9 cellular contexts compared by ENCODE assay signal in genomic region chr4:156999175-156999517, GRCh38. TPM values are rescaled to one million over a fixed set of nuclear protein-coding genes. Genes with fewer than 3 reads are reported as not detected.
DNase-seq lines count a peak whose midpoint lies in the region; ATAC-seq lines count a peak whose summit lies in the region.
"Had no signal": no experiment of that assay in that cellular context is flagged by ENCODE, and none has a peak within 500 bp of the region (broad histone marks: within the 10 kb centered on the region; RNA-seq: fewer than 3 reads in every experiment).

No MANE protein-coding gene starts in this region.

- H3K4me1 Mint-ChIP-seq in activated CD4-positive, alpha-beta T cell treated with anti-CD3 and anti-CD28 coated beads for 36 hours = no peaks in the 10 kb centered on the region
- no peaks in the 10 kb centered on the region for H3K4me1 Mint-ChIP-seq in naive thymus-derived CD4-positive, alpha-beta T cell

- H3K4me1 ChIP-seq in naive thymus-derived CD4-positive, alpha-beta T cell (ENCODE audit: control insufficient read depth in 2 of 2, insufficient read depth in 2 of 2, low read length in 2 of 2) = no peaks in the 10 kb centered on the region

- no peaks in the 10 kb centered on the region for H3K27me3 ChIP-seq in naive thymus-derived CD4-positive, alpha-beta T cell (ENCODE audit: control insufficient read depth in 2 of 2, insufficient read depth in 2 of 2, low read length in 2 of 2)

- H3K36me3 ChIP-seq in naive thymus-derived CD4-positive, alpha-beta T cell (ENCODE audit: control insufficient read depth in 2 of 3, insufficient read depth in 3 of 3, low read length in 3 of 3) = no peaks in the 10 kb centered on the region

- CTCF ChIA-PET in activated CD4-positive, alpha-beta T cell treated with anti-CD3 and anti-CD28 coated beads for 36 hours (lab: Charles Lee) = interaction anchor here (0.7 to 0.9 kb wide), 2 partner anchors 9 to 31 kb away, joined by 3 read pairs; no protein-coding TSS in a partner anchor
- CTCF ChIA-PET in naive thymus-derived CD4-positive, alpha-beta T cell (lab: Charles Lee) = no interaction called here

- no peak overlapping the region for H3K27ac Mint-ChIP-seq in activated CD4-positive, alpha-beta T cell treated with anti-CD3 and anti-CD28 coated beads for 36 hours
- H3K27ac Mint-ChIP-seq in naive thymus-derived CD4-positive, alpha-beta T cell = no peak overlapping the region

- POLR2A ChIA-PET in activated CD4-positive, alpha-beta T cell treated with anti-CD3 and anti-CD28 coated beads for 36 hours (lab: Charles Lee) = no interaction called here
- POLR2A ChIA-PET in naive thymus-derived CD4-positive, alpha-beta T cell (lab: Charles Lee) = no interaction called here

- intact Hi-C loops in activated CD4-positive, alpha-beta T cell treated with anti-CD3 and anti-CD28 coated beads for 36 hours (cut with DNase I, micrococcal nuclease) = no loop called here
- intact Hi-C loops in naive thymus-derived CD4-positive, alpha-beta T cell (cut with micrococcal nuclease) = no loop called here

- H3K36me3 Mint-ChIP-seq in activated CD4-positive, alpha-beta T cell treated with anti-CD3 and anti-CD28 coated beads for 36 hours (ENCODE audit: low read depth) = no peaks in the 10 kb centered on the region
- H3K36me3 Mint-ChIP-seq in naive thymus-derived CD4-positive, alpha-beta T cell = no peaks in the 10 kb centered on the region

- peak; percentile 96 for DNase-seq in ELR (ENCODE audit: low read depth)
- DNase-seq in NCI-H226 = peak; percentile 95
- peak; percentile 73 for DNase-seq in epidermal melanocyte (ENCODE audit: insufficient read length, low spot score)
- DNase-seq in non-pigmented ciliary epithelial cell (ENCODE audit: low read depth) = peak; percentile 97
- DNase-seq in activated CD4-positive, alpha-beta T cell treated with anti-CD3 and anti-CD28 coated beads for 36 hours = no peak
- DNase-seq in activated T-cell treated with anti-CD3 and anti-CD28 coated beads, Interleukin-2, amount 50 U/mL, for 1 hour = no peak
- no peak for DNase-seq in naive thymus-derived CD4-positive, alpha-beta T cell
- DNase-seq: activated naive CD4-positive, alpha-beta T cell treated with anti-CD3 and anti-CD28 coated beads, Interleukin-2, amount 50 U/mL, for 16 hours had no signal

- H3K4me3 Mint-ChIP-seq in activated CD4-positive, alpha-beta T cell treated with anti-CD3 and anti-CD28 coated beads for 36 hours = no peak overlapping the region
- H3K4me3 Mint-ChIP-seq in naive thymus-derived CD4-positive, alpha-beta T cell = no peak overlapping the region

- H3K27ac ChIP-seq in naive thymus-derived CD4-positive, alpha-beta T cell (ENCODE audit: low read depth, low read length) = no peak overlapping the region

- H3K9me3 Mint-ChIP-seq in activated CD4-positive, alpha-beta T cell treated with anti-CD3 and anti-CD28 coated beads for 36 hours (ENCODE audit: low read depth) = peaks cover 14% of the 10 kb centered on the region
- H3K9me3 Mint-ChIP-seq in naive thymus-derived CD4-positive, alpha-beta T cell = peaks cover 3 to 53% (median 13%) of the 10 kb centered on the region in 11 donors

- no peak overlapping the region for H3K4me3 ChIP-seq in naive thymus-derived CD4-positive, alpha-beta T cell (ENCODE audit: low read length)

- no peak for ATAC-seq in activated CD4-positive, alpha-beta T cell treated with anti-CD3 and anti-CD28 coated beads for 36 hours
- ATAC-seq in naive thymus-derived CD4-positive, alpha-beta T cell = no peak
- no peak for ATAC-seq in GM21723 (IDR thresholded peaks at IDR 0.05; ENCODE audit: unreplicated experiment)

- no peaks in the 10 kb centered on the region for H3K27me3 Mint-ChIP-seq in activated CD4-positive, alpha-beta T cell treated with anti-CD3 and anti-CD28 coated beads for 36 hours
- H3K27me3 Mint-ChIP-seq in naive thymus-derived CD4-positive, alpha-beta T cell = no peaks in the 10 kb centered on the region

- H3K9me3 ChIP-seq in naive thymus-derived CD4-positive, alpha-beta T cell (ENCODE audit: control insufficient read depth in 2 of 3, low read length in 3 of 3) = peaks cover 0 to 6% (median 0%) of the 10 kb centered on the region in 3 experiments

RNA-seq across cellular contexts. Expression of gene PDGFC, which starts 27.5 kb away (rescaled TPM):
- not detected for total RNA-seq in activated CD4-positive, alpha-beta T cell treated with anti-CD3 and anti-CD28 coated beads for 36 hours
- total RNA-seq in naive thymus-derived CD4-positive, alpha-beta T cell = 1 to 10 TPM in 2 of 5 experiments, under 1 TPM in 1, not detected in 2; 0.19 to 2.0 (median 1.2) TPM
- polyA plus RNA-seq in naive thymus-derived CD4-positive, alpha-beta T cell = not detected

Comparison
In these comparisons a context has a peak if more than half of its experiments do, and no peak if none do; other contexts are left out.
1. DNase-seq: peak in ELR (single experiment), NCI-H226 (single experiment), epidermal melanocyte (single experiment) and non-pigmented ciliary epithelial cell (single experiment); none in activated CD4-positive, alpha-beta T cell treated with anti-CD3 and anti-CD28 coated beads for 36 hours (single experiment), activated T-cell treated with anti-CD3 and anti-CD28 coated beads, Interleukin-2, amount 50 U/mL, for 1 hour (single experiment) and naive thymus-derived CD4-positive, alpha-beta T cell (0 of 9).